Comparison of ENCODE assay signal across 17 cellular contexts in the genomic region with DNA sequence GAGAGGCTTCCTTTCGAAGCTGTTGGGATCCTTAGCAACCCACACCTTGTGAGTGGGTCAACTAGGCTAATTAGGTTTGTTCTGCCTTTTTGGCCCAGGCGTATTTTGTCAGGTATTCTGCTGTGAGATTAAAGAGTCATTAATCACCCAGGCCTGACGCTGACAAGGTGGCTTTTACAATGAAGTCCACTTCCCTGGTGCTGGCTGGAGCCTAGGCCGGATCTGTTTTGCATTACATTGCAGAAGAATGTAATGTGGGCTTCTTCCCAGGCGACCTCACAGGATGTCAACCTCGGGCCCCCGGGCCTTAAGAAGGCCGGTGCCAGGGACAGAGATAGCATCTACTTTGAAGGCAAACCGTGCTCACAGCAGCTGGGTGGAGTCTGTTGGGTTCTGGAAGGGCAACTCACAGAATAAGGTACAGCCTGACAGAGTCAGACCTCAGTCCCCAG.
DNase-seq lines count a peak whose midpoint lies in the region; ATAC-seq and TF ChIP-seq lines count a peak whose summit lies in the region.
"Had no signal": no experiment of that assay in that cellular context is flagged by ENCODE, and none has a peak within 500 bp of the region (broad histone marks: within the 10 kb centered on the region; RNA-seq: fewer than 3 reads in every experiment).

No MANE protein-coding gene starts in this region.

- H3K27ac Mint-ChIP-seq in GM23338 (peak overlapping the region; percentile 98), brain (peak overlapping the region in 4 of 5 experiments; percentile 34 to 86 (median 54)), mesothelial cell of epicardium (peak overlapping the region; percentile 78)
- no peak overlapping the region for H3K27ac Mint-ChIP-seq in activated CD4-positive, alpha-beta T cell treated with anti-CD3 and anti-CD28 coated beads, Interleukin-2, amount 10 ng/mL, durations not matched to agents 7 days and 5 days
- H3K27ac Mint-ChIP-seq: memory B cell had no signal

- TF ChIP-seq CTCF in GM23338 (conservative IDR thresholded peaks at IDR 0.05; ENCODE audit: low read depth in 2 of 2) (no peak), brain (conservative IDR thresholded peaks at IDR 0.05) (no peak), mesothelial cell of epicardium (IDR thresholded peaks at IDR 0.05; ENCODE audit: unreplicated experiment) (no peak), gastroesophageal sphincter (IDR thresholded peaks at IDR 0.05) (no peak)

- no peak for TF ChIP-seq POLR2A in gastroesophageal sphincter (IDR thresholded peaks at IDR 0.05)

- DNase-seq in GM23338 (ENCODE audit: low spot score), result peak; percentile 94
- peak in 2 of 3 experiments; percentile 63 to 85 for DNase-seq in NCI-H1417 (lab: John Stamatoyannopoulos, UW)
- no peak for DNase-seq in mesothelial cell of epicardium (ENCODE audit: low spot score in 2 of 2, unreplicated experiment in 2 of 2)
- no peak for DNase-seq in activated CD4-positive, alpha-beta T cell treated with anti-CD3 and anti-CD28 coated beads, Interleukin-2, amount 10 ng/mL, durations not matched to agents 7 days and 5 days
- DNase-seq in COLO668 (lab: John Stamatoyannopoulos, UW; ENCODE audit: unreplicated experiment), result no peak
- DNase-seq: activated CD8-positive, alpha-beta memory T cell treated with anti-CD3 and anti-CD28 coated beads for 24 hours; activated effector memory CD4-positive, alpha-beta T cell treated with anti-CD3 and anti-CD28 coated beads, Interleukin-2, amount 50 U/mL, for 16 hours; DMS 273 treated with DMSO at 0.1 percent for 48 hours; MM.1S; SJCRH30; spleen had no signal

- no peaks in the 10 kb centered on the region for H3K27me3 ChIP-seq in GM23338 (ENCODE audit: insufficient read depth)
- no peaks in the 10 kb centered on the region for H3K27me3 ChIP-seq in gastroesophageal sphincter
- H3K27me3 ChIP-seq: ascending aorta, SJCRH30 had no signal

- no peaks in the 10 kb centered on the region for H3K79me2 ChIP-seq in GM23338 (replicated peaks; ENCODE audit: insufficient read depth)

- H3K4me3 ChIP-seq in GM23338, result peak overlapping the region; percentile 34; the same call in 1 of the 2 replicates
- no peak overlapping the region for H3K4me3 ChIP-seq in gastroesophageal sphincter
- H3K4me3 ChIP-seq: ascending aorta, SJCRH30, spleen had no signal

- H3K27ac ChIP-seq in GM23338 (ENCODE audit: low read depth) (peak overlapping the region; percentile 98), gastroesophageal sphincter (no peak overlapping the region)
- H3K27ac ChIP-seq: ascending aorta, SJCRH30, spleen had no signal

- H3K9me3 Mint-ChIP-seq in GM23338 (no peaks in the 10 kb centered on the region), brain (no peaks in the 10 kb centered on the region), mesothelial cell of epicardium (no peaks in the 10 kb centered on the region)
- no peaks in the 10 kb centered on the region for H3K9me3 Mint-ChIP-seq in activated CD4-positive, alpha-beta T cell treated with anti-CD3 and anti-CD28 coated beads, Interleukin-2, amount 10 ng/mL, durations not matched to agents 7 days and 5 days
- H3K9me3 Mint-ChIP-seq: memory B cell had no signal

- H3K4me1 ChIP-seq in GM23338 (ENCODE audit: insufficient read depth) (peaks cover 34% of the 10 kb centered on the region), gastroesophageal sphincter (peaks cover 0 to 12% (median 0%) of the 10 kb centered on the region in 3 donors)
- H3K4me1 ChIP-seq: ascending aorta, SJCRH30, spleen had no signal

- TF ChIP-seq EP300 in gastroesophageal sphincter (IDR thresholded peaks at IDR 0.05), result no peak

- H3K4me2 ChIP-seq in GM23338, result peak overlapping the region; percentile 69

- peak overlapping the region; percentile 55; the same call in 2 of the 3 replicates for H3K4me3 Mint-ChIP-seq in GM23338
- H3K4me3 Mint-ChIP-seq in brain, result peak overlapping the region in 2 of 5 experiments; percentile 11 to 32
- H3K4me3 Mint-ChIP-seq in mesothelial cell of epicardium, result no peak overlapping the region
- H3K4me3 Mint-ChIP-seq in activated CD4-positive, alpha-beta T cell treated with anti-CD3 and anti-CD28 coated beads, Interleukin-2, amount 10 ng/mL, durations not matched to agents 7 days and 5 days, result no peak overlapping the region
- H3K4me3 Mint-ChIP-seq: memory B cell had no signal

- no peaks in the 10 kb centered on the region for H3K9me2 ChIP-seq in GM23338 (ENCODE audit: insufficient read depth)

- ATAC-seq in GM23338 (peak; percentile 89), gastroesophageal sphincter (no peak), GM18909 (IDR thresholded peaks at IDR 0.05; ENCODE audit: poor library complexity, unreplicated experiment) (no peak)
- ATAC-seq: HCT116 had no signal

- CTCF ChIA-PET in activated CD4-positive, alpha-beta T cell treated with anti-CD3 and anti-CD28 coated beads, Interleukin-2, amount 10 ng/mL, durations not matched to agents 7 days and 5 days (lab: Charles Lee), result no interaction called here

- H3K36me3 Mint-ChIP-seq in GM23338 (ENCODE audit: low read depth) (no peaks in the 10 kb centered on the region), brain (no peaks in the 10 kb centered on the region), mesothelial cell of epicardium (no peaks in the 10 kb centered on the region)
- H3K36me3 Mint-ChIP-seq in activated CD4-positive, alpha-beta T cell treated with anti-CD3 and anti-CD28 coated beads, Interleukin-2, amount 10 ng/mL, durations not matched to agents 7 days and 5 days (ENCODE audit: low read depth), result no peaks in the 10 kb centered on the region
- H3K36me3 Mint-ChIP-seq: memory B cell had no signal

- H3K36me3 ChIP-seq in GM23338 (ENCODE audit: insufficient read depth) (no peaks in the 10 kb centered on the region), gastroesophageal sphincter (no peaks in the 10 kb centered on the region)
- H3K36me3 ChIP-seq: ascending aorta, SJCRH30, spleen had no signal

- H4K20me1 ChIP-seq in GM23338 (replicated peaks; ENCODE audit: insufficient read depth), result no peaks in the 10 kb centered on the region

- WGBS in gastroesophageal sphincter (ENCODE audit: low coverage in 1 of 2), 2 donors, result 25 to 61% methylated on average over 1 to 4 of the region's 9 CpGs

- no peaks in the 10 kb centered on the region for H3K9me3 ChIP-seq in gastroesophageal sphincter
- H3K9me3 ChIP-seq: ascending aorta, SJCRH30, spleen had no signal

- peaks cover 11% of the 10 kb centered on the region for H3F3A ChIP-seq in GM23338 (replicated peaks; ENCODE audit: low read depth)

- no peak overlapping the region for H2AFZ ChIP-seq in GM23338

- H3K27me3 Mint-ChIP-seq in GM23338 (ENCODE audit: insufficient read depth, low read depth, poor library complexity) (peaks cover 4% of the 10 kb centered on the region), brain (peaks cover 58% of the 10 kb centered on the region), mesothelial cell of epicardium (ENCODE audit: low read depth) (no peaks in the 10 kb centered on the region)
- H3K27me3 Mint-ChIP-seq in activated CD4-positive, alpha-beta T cell treated with anti-CD3 and anti-CD28 coated beads, Interleukin-2, amount 10 ng/mL, durations not matched to agents 7 days and 5 days, result peaks cover 5% of the 10 kb centered on the region

- H3K4me1 Mint-ChIP-seq in GM23338 (peaks cover 51% of the 10 kb centered on the region), brain (peaks cover 25% of the 10 kb centered on the region), mesothelial cell of epicardium (peaks cover 60% of the 10 kb centered on the region)
- H3K4me1 Mint-ChIP-seq in activated CD4-positive, alpha-beta T cell treated with anti-CD3 and anti-CD28 coated beads, Interleukin-2, amount 10 ng/mL, durations not matched to agents 7 days and 5 days, result peaks cover 3% of the 10 kb centered on the region

- POLR2A ChIA-PET in activated CD4-positive, alpha-beta T cell treated with anti-CD3 and anti-CD28 coated beads, Interleukin-2, amount 10 ng/mL, durations not matched to agents 7 days and 5 days (lab: Charles Lee), result no interaction called here

TF ChIP-seq in GM23338, 12 proteins besides CTCF, POLR2A, EP300 and RAD21 (continues in another document):
- no peak for TF ChIP-seq EZH2 (IDR thresholded peaks at IDR 0.05; ENCODE audit: low read depth, unreplicated experiment)
- no peak for TF ChIP-seq ZNF331 (CRISPR knock-in tag; IDR thresholded peaks at IDR 0.05; ENCODE audit: low read depth)
- no peak for TF ChIP-seq REST (IDR thresholded peaks at IDR 0.05; ENCODE audit: unreplicated experiment)
- TF ChIP-seq STAT1 (IDR thresholded peaks at IDR 0.05; ENCODE audit: unreplicated experiment), result no peak
- TF ChIP-seq NANOG (IDR thresholded peaks at IDR 0.05; ENCODE audit: borderline replicate concordance), result 0 out of 2 replicates have a peak, but pooled peaks have one; percentile 26
- TF ChIP-seq EZH2phosphoT487 (IDR thresholded peaks at IDR 0.05; ENCODE audit: unreplicated experiment), result no peak
- no peak for TF ChIP-seq JUNB (IDR thresholded peaks at IDR 0.05; ENCODE audit: unreplicated experiment)
- TF ChIP-seq ZNF114 (CRISPR knock-in tag; IDR thresholded peaks at IDR 0.05), result no peak

Comparison
In these comparisons a context has a peak if more than half of its experiments do, and no peak if none do; other contexts are left out.
1. DNase-seq: peak in GM23338 (single experiment) and NCI-H1417 (2 of 3); none in mesothelial cell of epicardium (0 of 2), activated CD4-positive, alpha-beta T cell treated with anti-CD3 and anti-CD28 coated beads, Interleukin-2, amount 10 ng/mL, durations not matched to agents 7 days and 5 days (single experiment) and COLO668 (single experiment).